In genomic region chr21:44940116-44940631, GRCh38 we compare ENCODE assay signal across 8 cellular contexts. TPM values are rescaled to one million over a fixed set of nuclear protein-coding genes. Genes with fewer than 3 reads are reported as not detected.
DNase-seq lines count a peak whose midpoint lies in the region; ATAC-seq, FAIRE-seq and TF ChIP-seq lines count a peak whose summit lies in the region.

No MANE protein-coding gene starts in this region.

- no peak for TF ChIP-seq CTCF in astrocyte of the cerebellum (IDR thresholded peaks at IDR 0.05; ENCODE audit: low read depth, low read length, missing control alignments)
- no peak for TF ChIP-seq CTCF in thoracic aorta (IDR thresholded peaks at IDR 0.05)

- FAIRE-seq in HTR-8/SVneo (lab: Jason Lieb, UNC) = no peak

- H3K4me1 ChIP-seq in thoracic aorta (ENCODE audit: control insufficient read depth in 1 of 2, low read depth in 2 of 2) = peaks cover 16 to 29% of the 10 kb centered on the region in 2 donors

- H3K36me3 ChIP-seq in thoracic aorta = no peaks in the 10 kb centered on the region

- DNase-seq in AG08395 (ENCODE audit: low spot score) (peak; percentile 10), HTR-8/SVneo (ENCODE audit: insufficient read length, low spot score) (peak; percentile 14), astrocyte of the cerebellum (ENCODE audit: low read depth) (no peak), left kidney (ENCODE audit: low read depth, low spot score) (peak; percentile 52), thoracic aorta (ENCODE audit: low spot score) (no peak), A172 (ENCODE audit: low spot score) (no peak)
- DNase-seq in stimulated activated CD4-positive, alpha-beta T cell treated with anti-CD3 and anti-CD28 coated beads, Interleukin-1b, Interleukin-23, amount 100 ng/mL, for 48 hours = no peak

- H3K4me3 ChIP-seq in astrocyte of the cerebellum (ENCODE audit: low read depth, low read length) (peak overlapping the region; percentile 95), thoracic aorta (peak overlapping the region; percentile 76)

- H3K27ac ChIP-seq in thoracic aorta = no peak overlapping the region

- no peaks in the 10 kb centered on the region for H3K9me3 ChIP-seq in thoracic aorta

- in situ Hi-C loops in astrocyte of the cerebellum (cut with HindIII; ENCODE audit: low sequenced_read_pairs) = no loop called here

- ATAC-seq in GM19324 (IDR thresholded peaks at IDR 0.05; ENCODE audit: low FRiP score, unreplicated experiment) (peak; percentile 24), thoracic aorta (ENCODE audit: insufficient number of reproducible peaks, low FRiP score, low read depth) (no peak)

- H3K27me3 ChIP-seq in thoracic aorta (replicated peaks; ENCODE audit: insufficient read depth) = no peaks in the 10 kb centered on the region

RNA-seq across cellular contexts. Expression of gene SLX9, which starts 0.3 kb away (rescaled TPM):
- 10 to 100 TPM in 1 of 2 donors, 1 to 10 TPM in 1; 5.9 to 10.6 TPM for total RNA-seq in thoracic aorta
- 33.6 and 42.6 TPM in 2 replicates for total RNA-seq in A172 (2014; rRNA removed; shearing (Covaris generic))

RNA-seq across cellular contexts. Expression of gene ITGB2, which starts 19.5 kb away (rescaled TPM):
- 100 to 1,000 TPM; 161 to 166 TPM for total RNA-seq in thoracic aorta
- 0.19 and 1.2 TPM in 2 replicates for total RNA-seq in A172 (2014; rRNA removed; shearing (Covaris generic))

Comparison
In these comparisons a context has a peak if more than half of its experiments do, and no peak if none do; other contexts are left out.
1. DNase-seq: peak in AG08395 (single experiment), HTR-8/SVneo (single experiment) and left kidney (single experiment); none in astrocyte of the cerebellum (single experiment), thoracic aorta (single experiment), A172 (single experiment) and stimulated activated CD4-positive, alpha-beta T cell treated with anti-CD3 and anti-CD28 coated beads, Interleukin-1b, Interleukin-23, amount 100 ng/mL, for 48 hours (single experiment).
2. RNA of gene ITGB2, which starts 19.5 kb away (total RNA-seq): 161 to 166 TPM in thoracic aorta; 0.19 to 1.2 TPM in A172; every median in the first group is over 10 times any median in the second.